20 cellular contexts compared by ENCODE assay signal in genomic region chr7:85095357-85095756, GRCh38.
A peak's percentile ranks its signal among the peaks of the same experiment; 100 is the strongest.
DNase-seq lines count a peak whose midpoint lies in the region; ATAC-seq and TF ChIP-seq lines count a peak whose summit lies in the region.
"Had no signal": no experiment of that assay in that cellular context is flagged by ENCODE, and none has a peak within 500 bp of the region (broad histone marks: within the 10 kb centered on the region; RNA-seq: fewer than 3 reads in every experiment).

No MANE protein-coding gene starts in this region.

- WGBS in thyroid gland, 2 donors, result 20 to 40% methylated on average over 2 of the region's 2 CpGs

- no peak for ATAC-seq in Right ventricle myocardium inferior
- no peak for ATAC-seq in left cardiac atrium
- no peak for ATAC-seq in GM18519 (IDR thresholded peaks at IDR 0.05; ENCODE audit: low FRiP score, unreplicated experiment)
- ATAC-seq: HepG2 had no signal

- DNase-seq in Right ventricle myocardium inferior (ENCODE audit: missing footprints), result peak; percentile 58
- no peak for DNase-seq in cardiac septum (ENCODE audit: low spot score)
- DNase-seq in coronary artery (ENCODE audit: low spot score), result no peak
- peak; percentile 24 for DNase-seq in left cardiac atrium
- DNase-seq in thyroid gland, result peak; percentile 44 to 49
- DNase-seq in occipital lobe (lab: John Stamatoyannopoulos, UW), result no peak
- no peak for DNase-seq in GDM1 (lab: John Stamatoyannopoulos, UW)
- DNase-seq: Caco-2; CD4-positive, alpha-beta T cell; HFFc6; KBM-7; MV-4-11; NCI-H1694 treated with DMSO at 0.1 percent for 48 hours; NCI-H2107; NCI-H510A treated with DMSO at 0.1 percent for 48 hours; NCI-H774; OCI-M1; RPMI8226 had no signal

- H3K36me3 ChIP-seq in thyroid gland, result no peaks in the 10 kb centered on the region

- peaks cover 12 to 13% of the 10 kb centered on the region in 2 donors for H3K4me1 ChIP-seq in thyroid gland
- H3K4me1 ChIP-seq: Caco-2 had no signal

- peak overlapping the region; percentile 60 to 64 for H3K27ac ChIP-seq in coronary artery
- peak overlapping the region in 1 of 3 donors; percentile 21 for H3K27ac ChIP-seq in thyroid gland

- no peak overlapping the region for H3K4me3 ChIP-seq in coronary artery
- no peak overlapping the region for H3K4me3 ChIP-seq in thyroid gland (replicated peaks in 1 of 3)

- no peaks in the 10 kb centered on the region for H3K9me3 ChIP-seq in thyroid gland
- H3K9me3 ChIP-seq: Caco-2 had no signal

- no peak for TF ChIP-seq POLR2A in thyroid gland (IDR thresholded peaks at IDR 0.05)

- H3K27me3 ChIP-seq in thyroid gland, result no peaks in the 10 kb centered on the region

- intact Hi-C loops in Right ventricle myocardium inferior (cut with DNase I) (no loop called here), cardiac septum (cut with DNase I) (no loop called here), left cardiac atrium (cut with DNase I) (no loop called here), thyroid gland (cut with DNase I) (no loop called here)

- TF ChIP-seq CTCF in coronary artery (IDR thresholded peaks at IDR 0.05), result no peak
- TF ChIP-seq CTCF in thyroid gland (IDR thresholded peaks at IDR 0.05), result no peak

Comparison
In these comparisons a context has a peak if more than half of its experiments do, and no peak if none do; other contexts are left out.
1. DNase-seq: peak in Right ventricle myocardium inferior (single experiment), left cardiac atrium (single experiment) and thyroid gland (2 of 2); none in cardiac septum (single experiment), coronary artery (single experiment), occipital lobe (single experiment) and GDM1 (single experiment).